Comparison of ENCODE assay signal across 8 cellular contexts in genomic region chr5:10920400-10920799, GRCh38.
"Had no signal": no experiment of that assay in that cellular context is flagged by ENCODE, and none has a peak within 500 bp of the region (broad histone marks: within the 10 kb centered on the region; RNA-seq: fewer than 3 reads in every experiment).

No MANE protein-coding gene starts in this region.

- H3K4me3 ChIP-seq: GM23248 had no signal

- H2AFZ ChIP-seq: GM23248 had no signal

- H3K4me2 ChIP-seq: KMS-11 had no signal

- DNase-seq: GM23248, GOT3, H9, HCEC 1CT, Karpas-422, KBM-7 had no signal

- H3K9ac ChIP-seq: GM23248, KMS-11 had no signal

- H3K27ac ChIP-seq: GM23248, KMS-11 had no signal

- FAIRE-seq: HTR-8/SVneo had no signal
